18 cellular contexts compared by ENCODE assay signal in the genomic region with DNA sequence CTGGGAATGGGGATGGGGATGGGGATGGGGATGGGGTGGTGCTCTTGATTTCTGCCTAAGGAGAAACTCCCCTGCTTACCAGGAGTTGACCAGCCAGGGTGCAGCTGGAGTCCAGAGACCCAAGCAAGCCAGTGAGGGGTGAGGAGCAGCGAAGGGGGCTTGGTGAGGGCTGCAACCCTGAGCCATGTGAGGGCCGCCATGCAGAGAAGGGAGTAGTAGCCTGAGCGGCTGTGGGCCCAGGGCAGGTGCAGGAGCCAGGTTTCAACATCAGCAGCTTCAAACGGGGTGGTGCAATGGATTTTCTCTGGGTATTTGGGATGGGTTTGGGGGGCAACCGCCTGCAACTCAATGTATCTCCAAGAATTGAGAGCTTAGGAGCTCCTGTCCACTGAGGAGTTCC.
"Had no signal": no experiment of that assay in that cellular context is flagged by ENCODE, and none has a peak within 500 bp of the region (broad histone marks: within the 10 kb centered on the region; RNA-seq: fewer than 3 reads in every experiment).

No MANE protein-coding gene starts in this region.

- H3K4me3 Mint-ChIP-seq: naive thymus-derived CD8-positive, alpha-beta T cell; stimulated activated effector memory CD8-positive, alpha-beta T cell treated with anti-CD3 and anti-CD28 coated beads, Interleukin-12 subunit alpha, Interleukin-12 subunit beta, amount 100 ng/mL, for 72 hours had no signal

- H3K27ac ChIP-seq: dorsolateral prefrontal cortex, left lung, neutrophil, pancreas, right atrium auricular region, stomach, thyroid gland had no signal

- H3K36me3 ChIP-seq: left lung, neutrophil, pancreas, right atrium auricular region, stomach, thyroid gland had no signal

- H3K9me3 ChIP-seq: left lung, neutrophil, pancreas, right atrium auricular region, stomach, thyroid gland had no signal

- ATAC-seq: left lung; naive thymus-derived CD8-positive, alpha-beta T cell; pancreas; sciatic nerve; stimulated activated effector memory CD8-positive, alpha-beta T cell treated with anti-CD3 and anti-CD28 coated beads, Interleukin-12 subunit alpha, Interleukin-12 subunit beta, amount 100 ng/mL, for 72 hours had no signal

- H3K27me3 ChIP-seq: right atrium auricular region, thyroid gland had no signal

- H3K36me3 Mint-ChIP-seq: naive thymus-derived CD8-positive, alpha-beta T cell; stimulated activated effector memory CD8-positive, alpha-beta T cell treated with anti-CD3 and anti-CD28 coated beads, Interleukin-12 subunit alpha, Interleukin-12 subunit beta, amount 100 ng/mL, for 72 hours had no signal

- H3K27ac Mint-ChIP-seq: naive thymus-derived CD8-positive, alpha-beta T cell; progenitor cell of endocrine pancreas; stimulated activated effector memory CD8-positive, alpha-beta T cell treated with anti-CD3 and anti-CD28 coated beads, Interleukin-12 subunit alpha, Interleukin-12 subunit beta, amount 100 ng/mL, for 72 hours had no signal

- H3K4me3 ChIP-seq: dorsolateral prefrontal cortex, left lung, pancreas, right atrium auricular region, smooth muscle cell, stomach, thyroid gland had no signal

- DNase-seq: cerebellar nuclear complex; effector CD4-positive, alpha-beta T cell; mammary epithelial cell; naive thymus-derived CD8-positive, alpha-beta T cell; stimulated activated CD4-positive, alpha-beta T cell treated with anti-CD3 and anti-CD28 coated beads, Interleukin-2, amount 100 ng/mL, for 24 hours; stimulated activated CD4-positive, alpha-beta T cell treated with anti-CD3 and anti-CD28 coated beads, Interleukin-4, amount 100 ng/mL, for 24 hours; stomach; thyroid gland; trophoblast cell had no signal

- H3K4me1 ChIP-seq: pancreas, right atrium auricular region, thyroid gland had no signal

- H3K4me2 ChIP-seq: smooth muscle cell had no signal
